In the genomic region with DNA sequence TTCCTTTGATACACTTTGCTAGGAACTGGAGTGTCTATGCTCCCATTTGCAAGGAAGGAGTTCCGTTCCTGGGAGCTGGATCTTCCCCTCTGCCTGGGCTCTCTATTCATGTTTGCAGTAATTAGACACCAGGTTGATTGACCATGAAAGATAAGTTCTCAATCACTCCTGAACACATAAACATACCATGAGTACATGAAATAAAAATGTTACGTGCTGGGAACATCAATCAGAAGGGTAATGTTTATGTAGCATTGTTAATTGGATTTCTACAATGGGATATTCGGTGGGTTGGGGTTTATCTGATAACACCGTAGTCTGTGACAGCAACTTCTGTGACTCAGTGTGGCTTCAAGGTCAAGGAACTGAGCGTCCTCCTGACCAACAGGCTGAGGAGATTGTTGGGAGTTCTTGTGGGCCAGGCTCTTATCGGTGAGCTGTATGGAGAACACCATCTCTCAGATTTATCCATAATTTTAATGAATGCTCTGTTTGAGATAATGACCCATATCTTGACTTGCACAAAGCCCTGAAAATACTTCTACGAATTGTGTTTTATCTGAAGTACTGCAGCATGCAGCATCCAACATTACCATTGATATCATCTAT, we compare ENCODE assay signal across 1 cellular context.
TF ChIP-seq lines count a peak whose summit lies in the region.

No MANE protein-coding gene starts in this region.

TF ChIP-seq in GM23338, 12 proteins besides CTCF, POLR2A, EP300 and RAD21 (continued from another document):
- TF ChIP-seq, protein P1, sequence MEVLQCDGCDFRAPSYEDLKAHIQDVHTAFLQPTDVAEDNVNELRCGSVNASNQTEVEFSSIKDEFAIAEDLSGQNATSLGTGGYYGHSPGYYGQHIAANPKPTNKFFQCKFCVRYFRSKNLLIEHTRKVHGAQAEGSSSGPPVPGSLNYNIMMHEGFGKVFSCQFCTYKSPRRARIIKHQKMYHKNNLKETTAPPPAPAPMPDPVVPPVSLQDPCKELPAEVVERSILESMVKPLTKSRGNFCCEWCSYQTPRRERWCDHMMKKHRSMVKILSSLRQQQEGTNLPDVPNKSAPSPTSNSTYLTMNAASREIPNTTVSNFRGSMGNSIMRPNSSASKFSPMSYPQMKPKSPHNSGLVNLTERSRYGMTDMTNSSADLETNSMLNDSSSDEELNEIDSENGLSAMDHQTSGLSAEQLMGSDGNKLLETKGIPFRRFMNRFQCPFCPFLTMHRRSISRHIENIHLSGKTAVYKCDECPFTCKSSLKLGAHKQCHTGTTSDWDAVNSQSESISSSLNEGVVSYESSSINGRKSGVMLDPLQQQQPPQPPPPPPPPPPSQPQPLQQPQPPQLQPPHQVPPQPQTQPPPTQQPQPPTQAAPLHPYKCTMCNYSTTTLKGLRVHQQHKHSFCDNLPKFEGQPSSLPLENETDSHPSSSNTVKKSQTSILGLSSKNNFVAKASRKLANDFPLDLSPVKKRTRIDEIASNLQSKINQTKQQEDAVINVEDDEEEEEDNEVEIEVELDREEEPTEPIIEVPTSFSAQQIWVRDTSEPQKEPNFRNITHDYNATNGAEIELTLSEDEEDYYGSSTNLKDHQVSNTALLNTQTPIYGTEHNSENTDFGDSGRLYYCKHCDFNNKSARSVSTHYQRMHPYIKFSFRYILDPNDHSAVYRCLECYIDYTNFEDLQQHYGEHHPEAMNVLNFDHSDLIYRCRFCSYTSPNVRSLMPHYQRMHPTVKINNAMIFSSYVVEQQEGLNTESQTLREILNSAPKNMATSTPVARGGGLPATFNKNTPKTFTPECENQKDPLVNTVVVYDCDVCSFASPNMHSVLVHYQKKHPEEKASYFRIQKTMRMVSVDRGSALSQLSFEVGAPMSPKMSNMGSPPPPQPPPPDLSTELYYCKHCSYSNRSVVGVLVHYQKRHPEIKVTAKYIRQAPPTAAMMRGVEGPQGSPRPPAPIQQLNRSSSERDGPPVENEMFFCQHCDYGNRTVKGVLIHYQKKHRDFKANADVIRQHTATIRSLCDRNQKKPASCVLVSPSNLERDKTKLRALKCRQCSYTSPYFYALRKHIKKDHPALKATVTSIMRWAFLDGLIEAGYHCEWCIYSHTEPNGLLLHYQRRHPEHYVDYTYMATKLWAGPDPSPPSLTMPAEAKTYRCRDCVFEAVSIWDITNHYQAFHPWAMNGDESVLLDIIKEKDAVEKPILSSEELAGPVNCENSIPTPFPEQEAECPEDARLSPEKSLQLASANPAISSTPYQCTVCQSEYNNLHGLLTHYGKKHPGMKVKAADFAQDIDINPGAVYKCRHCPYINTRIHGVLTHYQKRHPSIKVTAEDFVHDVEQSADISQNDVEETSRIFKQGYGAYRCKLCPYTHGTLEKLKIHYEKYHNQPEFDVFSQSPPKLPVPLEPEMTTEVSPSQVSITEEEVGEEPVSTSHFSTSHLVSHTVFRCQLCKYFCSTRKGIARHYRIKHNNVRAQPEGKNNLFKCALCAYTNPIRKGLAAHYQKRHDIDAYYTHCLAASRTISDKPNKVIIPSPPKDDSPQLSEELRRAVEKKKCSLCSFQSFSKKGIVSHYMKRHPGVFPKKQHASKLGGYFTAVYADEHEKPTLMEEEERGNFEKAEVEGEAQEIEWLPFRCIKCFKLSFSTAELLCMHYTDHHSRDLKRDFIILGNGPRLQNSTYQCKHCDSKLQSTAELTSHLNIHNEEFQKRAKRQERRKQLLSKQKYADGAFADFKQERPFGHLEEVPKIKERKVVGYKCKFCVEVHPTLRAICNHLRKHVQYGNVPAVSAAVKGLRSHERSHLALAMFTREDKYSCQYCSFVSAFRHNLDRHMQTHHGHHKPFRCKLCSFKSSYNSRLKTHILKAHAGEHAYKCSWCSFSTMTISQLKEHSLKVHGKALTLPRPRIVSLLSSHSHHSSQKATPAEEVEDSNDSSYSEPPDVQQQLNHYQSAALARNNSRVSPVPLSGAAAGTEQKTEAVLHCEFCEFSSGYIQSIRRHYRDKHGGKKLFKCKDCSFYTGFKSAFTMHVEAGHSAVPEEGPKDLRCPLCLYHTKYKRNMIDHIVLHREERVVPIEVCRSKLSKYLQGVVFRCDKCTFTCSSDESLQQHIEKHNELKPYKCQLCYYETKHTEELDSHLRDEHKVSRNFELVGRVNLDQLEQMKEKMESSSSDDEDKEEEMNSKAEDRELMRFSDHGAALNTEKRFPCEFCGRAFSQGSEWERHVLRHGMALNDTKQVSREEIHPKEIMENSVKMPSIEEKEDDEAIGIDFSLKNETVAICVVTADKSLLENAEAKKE (CRISPR knock-in tag; IDR thresholded peaks at IDR 0.05) = no peak
- TF ChIP-seq, protein P2, sequence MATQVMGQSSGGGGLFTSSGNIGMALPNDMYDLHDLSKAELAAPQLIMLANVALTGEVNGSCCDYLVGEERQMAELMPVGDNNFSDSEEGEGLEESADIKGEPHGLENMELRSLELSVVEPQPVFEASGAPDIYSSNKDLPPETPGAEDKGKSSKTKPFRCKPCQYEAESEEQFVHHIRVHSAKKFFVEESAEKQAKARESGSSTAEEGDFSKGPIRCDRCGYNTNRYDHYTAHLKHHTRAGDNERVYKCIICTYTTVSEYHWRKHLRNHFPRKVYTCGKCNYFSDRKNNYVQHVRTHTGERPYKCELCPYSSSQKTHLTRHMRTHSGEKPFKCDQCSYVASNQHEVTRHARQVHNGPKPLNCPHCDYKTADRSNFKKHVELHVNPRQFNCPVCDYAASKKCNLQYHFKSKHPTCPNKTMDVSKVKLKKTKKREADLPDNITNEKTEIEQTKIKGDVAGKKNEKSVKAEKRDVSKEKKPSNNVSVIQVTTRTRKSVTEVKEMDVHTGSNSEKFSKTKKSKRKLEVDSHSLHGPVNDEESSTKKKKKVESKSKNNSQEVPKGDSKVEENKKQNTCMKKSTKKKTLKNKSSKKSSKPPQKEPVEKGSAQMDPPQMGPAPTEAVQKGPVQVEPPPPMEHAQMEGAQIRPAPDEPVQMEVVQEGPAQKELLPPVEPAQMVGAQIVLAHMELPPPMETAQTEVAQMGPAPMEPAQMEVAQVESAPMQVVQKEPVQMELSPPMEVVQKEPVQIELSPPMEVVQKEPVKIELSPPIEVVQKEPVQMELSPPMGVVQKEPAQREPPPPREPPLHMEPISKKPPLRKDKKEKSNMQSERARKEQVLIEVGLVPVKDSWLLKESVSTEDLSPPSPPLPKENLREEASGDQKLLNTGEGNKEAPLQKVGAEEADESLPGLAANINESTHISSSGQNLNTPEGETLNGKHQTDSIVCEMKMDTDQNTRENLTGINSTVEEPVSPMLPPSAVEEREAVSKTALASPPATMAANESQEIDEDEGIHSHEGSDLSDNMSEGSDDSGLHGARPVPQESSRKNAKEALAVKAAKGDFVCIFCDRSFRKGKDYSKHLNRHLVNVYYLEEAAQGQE (IDR thresholded peaks at IDR 0.05; ENCODE audit: unreplicated experiment) = no peak
